Comparison of ENCODE assay signal across 8 cellular contexts in the genomic region with DNA sequence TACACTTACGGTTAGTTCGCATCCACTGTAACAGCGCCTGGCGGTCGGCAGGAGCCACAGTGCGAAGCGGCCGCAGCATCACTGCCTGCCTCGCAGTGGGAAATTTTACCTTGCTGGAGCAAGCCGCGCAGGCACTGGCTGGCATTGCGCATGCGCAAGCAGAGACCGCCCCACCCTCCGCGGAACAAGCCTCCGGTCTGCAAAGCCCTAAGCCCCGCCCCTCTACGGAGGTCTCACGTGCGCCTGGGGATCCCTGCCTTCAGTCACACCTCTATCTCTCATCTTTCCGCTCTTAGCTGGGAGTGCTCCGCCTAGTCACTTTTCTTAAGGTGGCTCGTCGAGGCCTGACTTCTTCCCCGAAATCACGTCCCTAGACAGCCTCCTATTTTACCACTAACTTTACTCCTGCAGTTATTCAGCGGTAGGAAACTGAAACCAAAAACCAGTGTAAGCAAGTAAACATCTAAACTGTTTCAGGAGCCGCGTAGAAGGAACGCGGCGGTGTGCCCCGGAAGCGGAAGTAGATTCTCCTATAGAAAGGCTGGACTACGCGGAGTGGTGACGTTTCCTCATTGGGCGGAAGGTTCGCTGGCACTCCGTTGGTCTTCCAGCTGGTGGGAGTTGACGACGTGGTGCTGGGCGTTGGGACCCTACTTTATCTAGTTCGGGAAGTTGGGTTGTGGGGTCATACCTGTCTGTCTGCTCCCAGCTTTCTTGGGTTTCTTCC. TPM values are rescaled to one million over a fixed set of nuclear protein-coding genes. Genes with fewer than 3 reads are reported as not detected.
A peak's percentile ranks its signal among the peaks of the same experiment; 100 is the strongest.
DNase-seq lines count a peak whose midpoint lies in the region; ATAC-seq and TF ChIP-seq lines count a peak whose summit lies in the region.

A gene (plus strand): TSS at position 572 of the 727 bp plus-strand sequence. CDS start 13,718 bp downstream, outside the sequence.

- no peak for TF ChIP-seq CTCF in epithelial cell of proximal tubule (conservative IDR thresholded peaks at IDR 0.05; ENCODE audit: low read depth, low read length)
- TF ChIP-seq CTCF in mucosa of descending colon (IDR thresholded peaks at IDR 0.05) = no peak

- TF ChIP-seq EP300 in Ishikawa (IDR thresholded peaks at IDR 0.05; ENCODE audit: borderline replicate concordance) = no peak

- H3K4me1 ChIP-seq in mucosa of descending colon (ENCODE audit: low read depth) = peaks cover 24% of the 10 kb centered on the region

- H3K4me3 ChIP-seq in epithelial cell of proximal tubule (ENCODE audit: low read depth, low read length) (peak within 1 kb of the TSS; percentile 100), mucosa of descending colon (peak within 1 kb of the TSS; percentile 37)

- H3K36me3 ChIP-seq in mucosa of descending colon (ENCODE audit: low read depth) = no peaks in the 10 kb centered on the region

- H3K9me3 ChIP-seq in mucosa of descending colon = no peaks in the 10 kb centered on the region

- DNase-seq in DMS53 treated with DMSO at 0.1 percent for 48 hours (lab: John Stamatoyannopoulos, UW; ENCODE audit: unreplicated experiment) (peak; percentile 92), OCI-M2 (lab: John Stamatoyannopoulos, UW; ENCODE audit: unreplicated experiment) (peak; percentile 89), activated T-cell treated with anti-CD3 and anti-CD28 coated beads for 4 hours (peak; percentile 99), epithelial cell of proximal tubule (ENCODE audit: low read depth) (peak; percentile 87), mucosa of descending colon (peak; percentile 99 to 100 (median 99))
- peak; percentile 100 for DNase-seq in stimulated activated CD8-positive, alpha-beta memory T cell treated with anti-CD3 and anti-CD28 coated beads, Interleukin-4, amount 100 ng/mL, for 24 hours (ENCODE audit: low read depth)

- no peak for TF ChIP-seq RAD21 in Ishikawa (IDR thresholded peaks at IDR 0.05; ENCODE audit: low read depth)

- intact Hi-C loops in mucosa of descending colon (cut with DNase I, micrococcal nuclease) = loop anchor here in 1 of 2 donors (10.0 kb wide), 1 partner anchor 142 kb away; a partner anchor contains a TSS

- peak; percentile 75 for ATAC-seq in GM21619 (IDR thresholded peaks at IDR 0.05; ENCODE audit: unreplicated experiment)
- peak; percentile 96 for ATAC-seq in mucosa of descending colon

TF ChIP-seq in Ishikawa, 13 proteins besides CTCF, POLR2A, EP300 and RAD21:
- TF ChIP-seq TCF12 (IDR thresholded peaks at IDR 0.05; ENCODE audit: low read depth) (0 out of 2 replicates have a peak, but pooled peaks have one; percentile 32), TAF1 (IDR thresholded peaks at IDR 0.05; ENCODE audit: low read depth) (peak; percentile 60), YY1 (IDR thresholded peaks at IDR 0.05; ENCODE audit: low read depth) (no peak), NFIC (IDR thresholded peaks at IDR 0.05) (0 out of 2 replicates have a peak, but pooled peaks have one; percentile 15), TEAD4 (IDR thresholded peaks at IDR 0.05) (no peak), CEBPB (IDR thresholded peaks at IDR 0.05) (no peak), EGR1 (IDR thresholded peaks at IDR 0.05) (no peak), ZBTB7A (IDR thresholded peaks at IDR 0.05; ENCODE audit: low read depth) (peak; percentile 66), CREB1 (IDR thresholded peaks at IDR 0.05; ENCODE audit: low read depth) (peak; percentile 76), FOXM1 (IDR thresholded peaks at IDR 0.05; ENCODE audit: borderline replicate concordance, low read depth) (peak; percentile 29; the same call in 1 of the 2 replicates)
- TF ChIP-seq, protein P1, sequence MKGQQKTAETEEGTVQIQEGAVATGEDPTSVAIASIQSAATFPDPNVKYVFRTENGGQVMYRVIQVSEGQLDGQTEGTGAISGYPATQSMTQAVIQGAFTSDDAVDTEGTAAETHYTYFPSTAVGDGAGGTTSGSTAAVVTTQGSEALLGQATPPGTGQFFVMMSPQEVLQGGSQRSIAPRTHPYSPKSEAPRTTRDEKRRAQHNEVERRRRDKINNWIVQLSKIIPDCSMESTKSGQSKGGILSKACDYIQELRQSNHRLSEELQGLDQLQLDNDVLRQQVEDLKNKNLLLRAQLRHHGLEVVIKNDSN (IDR thresholded peaks at IDR 0.05) = peak; percentile 86
- TF ChIP-seq, protein P2, sequence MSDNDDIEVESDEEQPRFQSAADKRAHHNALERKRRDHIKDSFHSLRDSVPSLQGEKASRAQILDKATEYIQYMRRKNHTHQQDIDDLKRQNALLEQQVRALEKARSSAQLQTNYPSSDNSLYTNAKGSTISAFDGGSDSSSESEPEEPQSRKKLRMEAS (IDR thresholded peaks at IDR 0.05) = peak; percentile 87
- TF ChIP-seq, protein P3, sequence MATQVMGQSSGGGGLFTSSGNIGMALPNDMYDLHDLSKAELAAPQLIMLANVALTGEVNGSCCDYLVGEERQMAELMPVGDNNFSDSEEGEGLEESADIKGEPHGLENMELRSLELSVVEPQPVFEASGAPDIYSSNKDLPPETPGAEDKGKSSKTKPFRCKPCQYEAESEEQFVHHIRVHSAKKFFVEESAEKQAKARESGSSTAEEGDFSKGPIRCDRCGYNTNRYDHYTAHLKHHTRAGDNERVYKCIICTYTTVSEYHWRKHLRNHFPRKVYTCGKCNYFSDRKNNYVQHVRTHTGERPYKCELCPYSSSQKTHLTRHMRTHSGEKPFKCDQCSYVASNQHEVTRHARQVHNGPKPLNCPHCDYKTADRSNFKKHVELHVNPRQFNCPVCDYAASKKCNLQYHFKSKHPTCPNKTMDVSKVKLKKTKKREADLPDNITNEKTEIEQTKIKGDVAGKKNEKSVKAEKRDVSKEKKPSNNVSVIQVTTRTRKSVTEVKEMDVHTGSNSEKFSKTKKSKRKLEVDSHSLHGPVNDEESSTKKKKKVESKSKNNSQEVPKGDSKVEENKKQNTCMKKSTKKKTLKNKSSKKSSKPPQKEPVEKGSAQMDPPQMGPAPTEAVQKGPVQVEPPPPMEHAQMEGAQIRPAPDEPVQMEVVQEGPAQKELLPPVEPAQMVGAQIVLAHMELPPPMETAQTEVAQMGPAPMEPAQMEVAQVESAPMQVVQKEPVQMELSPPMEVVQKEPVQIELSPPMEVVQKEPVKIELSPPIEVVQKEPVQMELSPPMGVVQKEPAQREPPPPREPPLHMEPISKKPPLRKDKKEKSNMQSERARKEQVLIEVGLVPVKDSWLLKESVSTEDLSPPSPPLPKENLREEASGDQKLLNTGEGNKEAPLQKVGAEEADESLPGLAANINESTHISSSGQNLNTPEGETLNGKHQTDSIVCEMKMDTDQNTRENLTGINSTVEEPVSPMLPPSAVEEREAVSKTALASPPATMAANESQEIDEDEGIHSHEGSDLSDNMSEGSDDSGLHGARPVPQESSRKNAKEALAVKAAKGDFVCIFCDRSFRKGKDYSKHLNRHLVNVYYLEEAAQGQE (IDR thresholded peaks at IDR 0.05; ENCODE audit: low read depth) = no peak

RNA-seq across cellular contexts. Expression of the gene that starts here (rescaled TPM):
- total RNA-seq in epithelial cell of proximal tubule (57.3 and 61.7 TPM in 2 replicates), mucosa of descending colon (10 to 100 TPM; 32.9 to 45.6 (median 40.6) TPM)

Comparison
In these comparisons a context has a peak if more than half of its experiments do, and no peak if none do; other contexts are left out.
1. Peak in every context shown above with its lines: DNase-seq, ATAC-seq and H3K4me3 ChIP-seq.